In the genomic region with DNA sequence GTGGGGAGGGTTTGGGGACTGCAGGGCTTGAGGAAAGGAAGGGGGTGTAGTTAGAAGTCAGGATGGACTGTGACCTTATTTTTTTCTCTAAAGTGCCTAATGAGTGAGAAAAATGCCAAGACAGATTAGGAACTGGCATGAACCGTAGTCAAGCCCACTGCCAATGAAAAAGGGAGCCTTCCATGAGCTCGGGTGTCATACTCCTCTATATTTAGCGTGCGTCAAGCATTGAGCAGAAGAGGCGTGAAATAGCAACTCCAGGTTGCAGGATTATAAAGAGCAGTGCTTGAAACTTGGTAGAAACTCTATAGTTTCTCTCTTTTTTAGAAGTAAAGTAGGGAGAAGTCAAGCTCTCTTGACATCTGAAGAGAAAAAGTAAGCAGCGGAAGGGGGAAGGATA, we compare ENCODE assay signal across 21 cellular contexts. TPM values are rescaled to one million over a fixed set of nuclear protein-coding genes. Genes with fewer than 3 reads are reported as not detected.
DNase-seq lines count a peak whose midpoint lies in the region; ATAC-seq and TF ChIP-seq lines count a peak whose summit lies in the region.
"Had no signal": no experiment of that assay in that cellular context is flagged by ENCODE, and none has a peak within 500 bp of the region (broad histone marks: within the 10 kb centered on the region; RNA-seq: fewer than 3 reads in every experiment).

No MANE protein-coding gene starts in this region.

- H3K4me2 ChIP-seq in GM23248 (ENCODE audit: unreplicated experiment): peak overlapping the region; percentile 83
- H3K4me2 ChIP-seq: GM23338 had no signal

- no peaks in the 10 kb centered on the region for H4K20me1 ChIP-seq in GM23248 (ENCODE audit: insufficient read depth)

- intact Hi-C loops in esophagus squamous epithelium (cut with DNase I): no loop called here
- intact Hi-C loops in CD4-positive, alpha-beta T cell (cut with DNase I, micrococcal nuclease): no loop called here

- peak overlapping the region; percentile 87 for H2AFZ ChIP-seq in GM23248

- H3K27ac ChIP-seq in GM23248: peak overlapping the region; percentile 83
- peak overlapping the region in 3 of 4 donors; percentile 1 to 79 (median 8) for H3K27ac ChIP-seq in esophagus squamous epithelium
- peak overlapping the region; percentile 78 for H3K27ac ChIP-seq in muscle layer of duodenum (ENCODE audit: low read length)
- peak overlapping the region; percentile 3 for H3K27ac ChIP-seq in stomach smooth muscle (ENCODE audit: low read length)
- H3K27ac ChIP-seq in CD4-positive, alpha-beta T cell (ENCODE audit: low read depth, low read length): no peak overlapping the region

- peaks cover 23% of the 10 kb centered on the region for H3K36me3 ChIP-seq in GM23248 (ENCODE audit: low read depth)
- H3K36me3 ChIP-seq in esophagus squamous epithelium: no peaks in the 10 kb centered on the region
- H3K36me3 ChIP-seq in muscle layer of duodenum (ENCODE audit: control insufficient read depth in 1 of 2, insufficient read depth in 2 of 2, low read length in 2 of 2): no peaks in the 10 kb centered on the region
- peaks cover 0 to 3% of the 10 kb centered on the region in 2 donors for H3K36me3 ChIP-seq in stomach smooth muscle (ENCODE audit: control insufficient read depth in 2 of 2, insufficient read depth in 2 of 2, low read length in 2 of 2)

- H3F3A ChIP-seq in GM23248 (ENCODE audit: insufficient read depth): peaks cover 41% of the 10 kb centered on the region

- no peak overlapping the region for H3K4me3 Mint-ChIP-seq in CD4-positive, alpha-beta T cell
- H3K4me3 Mint-ChIP-seq: central memory CD8-positive, alpha-beta T cell; GM23338; natural killer cell; T-cell had no signal

- no peaks in the 10 kb centered on the region for H3K4me1 Mint-ChIP-seq in CD4-positive, alpha-beta T cell (ENCODE audit: low read depth)
- H3K4me1 Mint-ChIP-seq: central memory CD8-positive, alpha-beta T cell; natural killer cell; T-cell had no signal

- TF ChIP-seq CTCF in esophagus squamous epithelium (IDR thresholded peaks at IDR 0.05): no peak
- TF ChIP-seq CTCF in CD4-positive, alpha-beta T cell (IDR thresholded peaks at IDR 0.05): no peak

- in situ Hi-C loops in GM23248 (cut with MboI): no loop called here

- H3K9me2 ChIP-seq in GM23248 (ENCODE audit: insufficient read depth): no peaks in the 10 kb centered on the region

- H3K36me3 Mint-ChIP-seq in CD4-positive, alpha-beta T cell (ENCODE audit: low read depth): no peaks in the 10 kb centered on the region
- H3K36me3 Mint-ChIP-seq: natural killer cell, T-cell had no signal

- H3K9me3 Mint-ChIP-seq in CD4-positive, alpha-beta T cell: no peaks in the 10 kb centered on the region
- H3K9me3 Mint-ChIP-seq: central memory CD8-positive, alpha-beta T cell; GM23338; natural killer cell; T-cell had no signal

- H3K27me3 Mint-ChIP-seq in CD4-positive, alpha-beta T cell: peaks cover 16% of the 10 kb centered on the region
- H3K27me3 Mint-ChIP-seq: progenitor cell of endocrine pancreas had no signal

- no peak for TF ChIP-seq POLR2A in esophagus squamous epithelium (IDR thresholded peaks at IDR 0.05)

- no peaks in the 10 kb centered on the region for H3K9me3 ChIP-seq in GM23248 (ENCODE audit: low read depth)
- no peaks in the 10 kb centered on the region for H3K9me3 ChIP-seq in esophagus squamous epithelium
- H3K9me3 ChIP-seq in muscle layer of duodenum (ENCODE audit: control insufficient read depth in 1 of 2, low read length in 2 of 2): no peaks in the 10 kb centered on the region
- no peaks in the 10 kb centered on the region for H3K9me3 ChIP-seq in stomach smooth muscle (ENCODE audit: control insufficient read depth in 2 of 2, low read length in 2 of 2)
- H3K9me3 ChIP-seq in CD4-positive, alpha-beta T cell (ENCODE audit: control insufficient read depth, low read length): no peaks in the 10 kb centered on the region

- no peak overlapping the region for H3K27ac Mint-ChIP-seq in CD4-positive, alpha-beta T cell
- H3K27ac Mint-ChIP-seq: GM23338, natural killer cell, progenitor cell of endocrine pancreas, T-cell had no signal

- CTCF ChIA-PET in CD4-positive, alpha-beta T cell (lab: Charles Lee): no interaction called here

- H3K4me1 ChIP-seq in GM23248 (ENCODE audit: insufficient read depth) (peaks cover 30% of the 10 kb centered on the region), esophagus squamous epithelium (peaks cover 0 to 5% (median 0%) of the 10 kb centered on the region in 3 donors), muscle layer of duodenum (ENCODE audit: control insufficient read depth in 1 of 2, insufficient read depth in 2 of 2, low read length in 2 of 2) (peaks cover 0 to 26% of the 10 kb centered on the region in 2 donors), stomach smooth muscle (ENCODE audit: control insufficient read depth, insufficient read depth, low read length) (peaks cover 6% of the 10 kb centered on the region)

- H3K27me3 ChIP-seq in GM23248 (replicated peaks; ENCODE audit: insufficient read depth) (no peaks in the 10 kb centered on the region), esophagus squamous epithelium (no peaks in the 10 kb centered on the region), muscle layer of duodenum (ENCODE audit: low read depth, low read length) (no peaks in the 10 kb centered on the region), stomach smooth muscle (ENCODE audit: control insufficient read depth in 1 of 2, insufficient read depth in 2 of 2, low read length in 2 of 2) (no peaks in the 10 kb centered on the region)
- peaks cover 6% of the 10 kb centered on the region for H3K27me3 ChIP-seq in CD4-positive, alpha-beta T cell (ENCODE audit: control insufficient read depth, insufficient read depth, low read length)

- no peak for ATAC-seq in CD4-positive, alpha-beta T cell (ENCODE audit: poor library complexity)
- ATAC-seq in HG03135 (IDR thresholded peaks at IDR 0.05; ENCODE audit: unreplicated experiment): no peak
- ATAC-seq: GM23338, natural killer cell, T-cell had no signal

- 13 to 20% methylated on average over 6 of the region's 6 CpGs for WGBS in GM23248 (ENCODE audit: low coverage in 1 of 2, low lambda C conversion rate in 2 of 2, missing lambda C conversion rate in 2 of 2), 2 experiments
- 66 to 68% methylated on average over 3 to 6 of the region's 6 CpGs for WGBS in esophagus squamous epithelium, 2 donors

- POLR2A ChIA-PET in CD4-positive, alpha-beta T cell (lab: Charles Lee): no interaction called here

- peak; percentile 50 for DNase-seq in GM23248
- DNase-seq in esophagus squamous epithelium (lab: John Stamatoyannopoulos, UW): no peak
- no peak for DNase-seq in pons (ENCODE audit: low spot score)
- DNase-seq in CD4-positive, alpha-beta T cell: no peak
- no peak for DNase-seq in NCI-H187 treated with DMSO at 0.1 percent for 48 hours (lab: John Stamatoyannopoulos, UW)
- DNase-seq: activated gamma-delta T cell; AML-193; effector memory CD4-positive, alpha-beta T cell; EL; islet precursor cell; mammary epithelial cell; natural killer cell; NCI-H1105; NCI-H526 treated with DMSO at 0.1 percent for 48 hours; T-cell had no signal

- H3K9ac ChIP-seq in GM23248 (peak overlapping the region; percentile 83), stomach smooth muscle (ENCODE audit: low read length in 2 of 2) (peak overlapping the region in 1 of 2 donors; percentile 70)

- peak overlapping the region; percentile 89 for H3K4me3 ChIP-seq in GM23248
- peak overlapping the region in 1 of 4 donors; percentile 61 for H3K4me3 ChIP-seq in esophagus squamous epithelium
- H3K4me3 ChIP-seq in muscle layer of duodenum (ENCODE audit: low read depth in 1 of 2, low read length in 2 of 2): peak overlapping the region; percentile 62 to 80
- H3K4me3 ChIP-seq in stomach smooth muscle (ENCODE audit: low read length in 2 of 2): peak overlapping the region; percentile 80 to 92
- H3K4me3 ChIP-seq: GM23338 had no signal

- H3K79me2 ChIP-seq in GM23248 (ENCODE audit: insufficient read depth): peaks cover 60% of the 10 kb centered on the region

RNA-seq across cellular contexts. Expression of a gene that starts 1.8 kb away (rescaled TPM):
- 67.0 and 69.7 TPM in 2 replicates for total RNA-seq in GM23248 (2014; rRNA removed; shearing (Covaris generic))
- polyA plus RNA-seq in GM23248 (2016; fragmentation: Nextera tagmentation; extraction: Ambion mirVana): 68.1 and 71.2 TPM in 2 replicates
- total RNA-seq in esophagus squamous epithelium: 1 to 10 TPM in 2 of 4 donors, under 1 TPM in 2; 0.08 to 4.4 (median 0.64) TPM
- total RNA-seq in CD4-positive, alpha-beta T cell: not detected
- polyA plus RNA-seq: mammary epithelial cell had no signal

Comparison
In these comparisons a context has a peak if more than half of its experiments do, and no peak if none do; other contexts are left out.
1. RNA of a gene that starts 1.8 kb away (total RNA-seq): 67.0 to 69.7 TPM in GM23248; 0.08 to 4.4 TPM in esophagus squamous epithelium and not detected in CD4-positive, alpha-beta T cell; every median in the first group is over 10 times any median in the second.